Comparison of ENCODE assay signal across 1 cellular context in genomic region chr19:21328885-21329605, GRCh38.
TF ChIP-seq lines count a peak whose summit lies in the region.

TSS of gene ZNF708 (minus strand) at chr19:21329410. CDS start at chr19:21329212, 198 bp downstream.

TF ChIP-seq in HepG2, 621 proteins besides CTCF, POLR2A, EP300 and RAD21 (continued from another document and continues in another):
- peak; percentile 39; the same call in 1 of the 2 replicates for TF ChIP-seq GATA4 (IDR thresholded peaks at IDR 0.05; ENCODE audit: borderline replicate concordance, low read depth)
- TF ChIP-seq DMAP1 (CRISPR knock-in tag; IDR thresholded peaks at IDR 0.05), result peak; percentile 65; the same call in 1 of the 2 replicates
- peak; percentile 41; the same call in 1 of the 2 replicates for TF ChIP-seq HOXA3 (CRISPR knock-in tag; IDR thresholded peaks at IDR 0.05)
- 0 out of 2 replicates have a peak, but pooled peaks have one; percentile 33 for TF ChIP-seq ARHGAP35 (CRISPR knock-in tag; IDR thresholded peaks at IDR 0.05; ENCODE audit: borderline replicate concordance)
- peak; percentile 76; the same call in 1 of the 2 replicates for TF ChIP-seq ZNF784 (CRISPR knock-in tag; IDR thresholded peaks at IDR 0.05; ENCODE audit: borderline replicate concordance)
- TF ChIP-seq PHF20 (CRISPR knock-in tag; IDR thresholded peaks at IDR 0.05), result peak; percentile 82
- no peak for TF ChIP-seq HDAC6 (IDR thresholded peaks at IDR 0.05; ENCODE audit: low read depth, low read length)
- peak; percentile 53 for TF ChIP-seq ZNF350 (CRISPR knock-in tag; IDR thresholded peaks at IDR 0.05; ENCODE audit: borderline replicate concordance, low read depth)
- 0 out of 2 replicates have a peak, but pooled peaks have one; percentile 14 for TF ChIP-seq NR2F2 (IDR thresholded peaks at IDR 0.05; ENCODE audit: borderline replicate concordance, low read depth)
- TF ChIP-seq NFYC (CRISPR knock-in tag; IDR thresholded peaks at IDR 0.05), result peak; percentile 78
- TF ChIP-seq ELF3 (CRISPR knock-in tag; IDR thresholded peaks at IDR 0.05), result peak; percentile 80
- no peak for TF ChIP-seq NCOA1 (CRISPR knock-in tag; IDR thresholded peaks at IDR 0.05)
- 0 out of 2 replicates have a peak, but pooled peaks have one; percentile 39 for TF ChIP-seq TGIF2 (CRISPR knock-in tag; IDR thresholded peaks at IDR 0.05)
- TF ChIP-seq SKI (IDR thresholded peaks at IDR 0.05; ENCODE audit: partially characterized antibody), result peak; percentile 29
- TF ChIP-seq ZFP1 (CRISPR knock-in tag; IDR thresholded peaks at IDR 0.05), result no peak
- peak; percentile 29; the same call in 1 of the 2 replicates for TF ChIP-seq THAP11 (CRISPR knock-in tag; IDR thresholded peaks at IDR 0.05)
- no peak for TF ChIP-seq RXRB (CRISPR knock-in tag; IDR thresholded peaks at IDR 0.05; ENCODE audit: borderline replicate concordance)
- peak; percentile 66 for TF ChIP-seq RBFOX2 (IDR thresholded peaks at IDR 0.05; ENCODE audit: low read depth, low read length)
- TF ChIP-seq ZNF788 (CRISPR knock-in tag; IDR thresholded peaks at IDR 0.05; ENCODE audit: borderline replicate concordance), result peak; percentile 76; the same call in 1 of the 2 replicates
- TF ChIP-seq PLSCR1 (CRISPR knock-in tag; IDR thresholded peaks at IDR 0.05; ENCODE audit: borderline replicate concordance), result no peak
- no peak for TF ChIP-seq SOX13 (IDR thresholded peaks at IDR 0.05)
- TF ChIP-seq SOX13 (CRISPR knock-in tag; conservative IDR thresholded peaks at IDR 0.05 in 1 of 2, IDR thresholded peaks at IDR 0.05 in 1 of 2), result peak in 1 of 2 experiments; percentile 9; a peak in 1 of 4 replicates
- no peak for TF ChIP-seq ZBTB8A (CRISPR knock-in tag; IDR thresholded peaks at IDR 0.05; ENCODE audit: borderline replicate concordance, low read depth)
- peak; percentile 71; the same call in 1 of the 2 replicates for TF ChIP-seq ZNF543 (CRISPR knock-in tag; IDR thresholded peaks at IDR 0.05)
- TF ChIP-seq HDAC1 (CRISPR knock-in tag; IDR thresholded peaks at IDR 0.05), result peak; percentile 60; the same call in 1 of the 2 replicates
- peak; percentile 13; the same call in 1 of the 2 replicates for TF ChIP-seq NCOA2 (CRISPR knock-in tag; IDR thresholded peaks at IDR 0.05)
- TF ChIP-seq RBM39 (IDR thresholded peaks at IDR 0.05; ENCODE audit: low read depth, low read length, poor library complexity, severe bottlenecking), result peak; percentile 34
- TF ChIP-seq SAP130 (CRISPR knock-in tag; IDR thresholded peaks at IDR 0.05; ENCODE audit: low read depth), result peak; percentile 80
- no peak for TF ChIP-seq MIER2 (CRISPR knock-in tag; IDR thresholded peaks at IDR 0.05)
- TF ChIP-seq TMF1 (CRISPR knock-in tag; IDR thresholded peaks at IDR 0.05; ENCODE audit: low read depth), result no peak
- TF ChIP-seq FOSL2 (CRISPR knock-in tag; IDR thresholded peaks at IDR 0.05), result peak; percentile 20; the same call in 1 of the 2 replicates
- TF ChIP-seq SRF (IDR thresholded peaks at IDR 0.05; ENCODE audit: low read depth, low read length), result no peak
- peak; percentile 31; the same call in 1 of the 2 replicates for TF ChIP-seq ZNF770 (CRISPR knock-in tag; IDR thresholded peaks at IDR 0.05)
- TF ChIP-seq ZNF142 (CRISPR knock-in tag; IDR thresholded peaks at IDR 0.05), result 0 out of 2 replicates have a peak, but pooled peaks have one; percentile 64
- peak; percentile 61; the same call in 1 of the 2 replicates for TF ChIP-seq KDM5A (IDR thresholded peaks at IDR 0.05; ENCODE audit: borderline replicate concordance, low read length)
- TF ChIP-seq ZNF639 (CRISPR knock-in tag; conservative IDR thresholded peaks at IDR 0.05), result no peak
- no peak for TF ChIP-seq SYNCRIP (IDR thresholded peaks at IDR 0.05; ENCODE audit: insufficient read depth, low read depth, low read length)
- 0 out of 2 replicates have a peak, but pooled peaks have one; percentile 22 for TF ChIP-seq ZNF501 (CRISPR knock-in tag; IDR thresholded peaks at IDR 0.05)
- peak; percentile 47 for TF ChIP-seq DRAP1 (CRISPR knock-in tag; IDR thresholded peaks at IDR 0.05)
- TF ChIP-seq ZNF317 (CRISPR knock-in tag; IDR thresholded peaks at IDR 0.05), result peak; percentile 48; the same call in 1 of the 2 replicates
- TF ChIP-seq HNRNPUL1 (IDR thresholded peaks at IDR 0.05; ENCODE audit: low read depth, low read length), result no peak
- TF ChIP-seq ZNF792 (CRISPR knock-in tag; IDR thresholded peaks at IDR 0.05), result no peak
- no peak for TF ChIP-seq ZNF782 (CRISPR knock-in tag; IDR thresholded peaks at IDR 0.05; ENCODE audit: borderline replicate concordance)
- TF ChIP-seq SALL1 (CRISPR knock-in tag; IDR thresholded peaks at IDR 0.05), result peak; percentile 68
- peak; percentile 76 for TF ChIP-seq ZNF687 (CRISPR knock-in tag; IDR thresholded peaks at IDR 0.05)
- no peak for TF ChIP-seq NFIC (IDR thresholded peaks at IDR 0.05; ENCODE audit: low read length)
- no peak for TF ChIP-seq POGK (CRISPR knock-in tag; conservative IDR thresholded peaks at IDR 0.05)
- TF ChIP-seq ZNF160 (CRISPR knock-in tag; IDR thresholded peaks at IDR 0.05), result peak; percentile 50; the same call in 1 of the 2 replicates
- no peak for TF ChIP-seq ZNF7 (CRISPR knock-in tag; IDR thresholded peaks at IDR 0.05)
